ENCODE assay signal across 14 cellular contexts in genomic region chr12:30939234-30939633, GRCh38. TPM values are rescaled to one million over a fixed set of nuclear protein-coding genes. Genes with fewer than 3 reads are reported as not detected.
"Had no signal": no experiment of that assay in that cellular context is flagged by ENCODE, and none has a peak within 500 bp of the region (broad histone marks: within the 10 kb centered on the region; RNA-seq: fewer than 3 reads in every experiment).

No MANE protein-coding gene starts in this region.

- H3K27me3 ChIP-seq: body of pancreas, right lobe of liver, tibial artery, vagina had no signal

- H3K4me3 ChIP-seq: body of pancreas, lung, mucosa of descending colon, prostate gland, right lobe of liver, tibial artery, vagina had no signal

- H3K36me3 Mint-ChIP-seq: naive thymus-derived CD8-positive, alpha-beta T cell; stimulated activated memory B cell treated with anti-CD40 and anti-IgM and Interleukin-4, amounts not matched to agents 10 μg/mL and 1 μg/mL and 100 μg/mL, for 72 hours had no signal

- DNase-seq: activated B cell treated with CpG ODN at 0.5 μM for 24 hours; activated CD4-positive, alpha-beta T cell treated with anti-CD3 and anti-CD28 coated beads, Interleukin-2, amount 10 ng/mL, durations not matched to agents 24 days and 14 days; activated naive CD4-positive, alpha-beta T cell treated with anti-CD3 and anti-CD28 coated beads for 36 hours; body of pancreas; dermis blood vessel endothelial cell; hippocampal formation; mucosa of descending colon; naive thymus-derived CD8-positive, alpha-beta T cell; right lobe of liver had no signal

- H3K4me1 Mint-ChIP-seq: activated B cell treated with CpG ODN at 0.5 μM for 24 hours; activated CD4-positive, alpha-beta T cell treated with anti-CD3 and anti-CD28 coated beads, Interleukin-2, amount 10 ng/mL, durations not matched to agents 24 days and 14 days; naive thymus-derived CD8-positive, alpha-beta T cell; stimulated activated memory B cell treated with anti-CD40 and anti-IgM and Interleukin-4, amounts not matched to agents 10 μg/mL and 1 μg/mL and 100 μg/mL, for 72 hours had no signal

- ATAC-seq: body of pancreas; mucosa of descending colon; naive thymus-derived CD8-positive, alpha-beta T cell; right lobe of liver; stimulated activated memory B cell treated with anti-CD40 and anti-IgM and Interleukin-4, amounts not matched to agents 10 μg/mL and 1 μg/mL and 100 μg/mL, for 72 hours had no signal

- H3K4me1 ChIP-seq: body of pancreas, prostate gland, right lobe of liver, tibial artery, vagina had no signal

- H3K9me3 ChIP-seq: body of pancreas, mucosa of descending colon, prostate gland, right lobe of liver, tibial artery, vagina had no signal

- H3K9me3 Mint-ChIP-seq: activated B cell treated with CpG ODN at 0.5 μM for 24 hours; activated CD4-positive, alpha-beta T cell treated with anti-CD3 and anti-CD28 coated beads, Interleukin-2, amount 10 ng/mL, durations not matched to agents 24 days and 14 days; activated naive CD4-positive, alpha-beta T cell treated with anti-CD3 and anti-CD28 coated beads for 36 hours; naive thymus-derived CD8-positive, alpha-beta T cell had no signal

- H3K36me3 ChIP-seq: prostate gland, right lobe of liver, tibial artery, vagina had no signal

- H3K4me3 Mint-ChIP-seq: activated B cell treated with CpG ODN at 0.5 μM for 24 hours; activated CD4-positive, alpha-beta T cell treated with anti-CD3 and anti-CD28 coated beads, Interleukin-2, amount 10 ng/mL, durations not matched to agents 24 days and 14 days; activated naive CD4-positive, alpha-beta T cell treated with anti-CD3 and anti-CD28 coated beads for 36 hours; naive thymus-derived CD8-positive, alpha-beta T cell; stimulated activated memory B cell treated with anti-CD40 and anti-IgM and Interleukin-4, amounts not matched to agents 10 μg/mL and 1 μg/mL and 100 μg/mL, for 72 hours had no signal

- H3K27ac ChIP-seq: body of pancreas, prostate gland, right lobe of liver, tibial artery, vagina had no signal

RNA-seq across cellular contexts. Expression of gene TSPAN11, which starts 12.7 kb away (rescaled TPM):
- total RNA-seq: activated B cell treated with CpG ODN at 0.5 μM for 24 hours; activated CD4-positive, alpha-beta T cell treated with anti-CD3 and anti-CD28 coated beads, Interleukin-2, amount 10 ng/mL, durations not matched to agents 24 days and 14 days; activated naive CD4-positive, alpha-beta T cell treated with anti-CD3 and anti-CD28 coated beads for 36 hours; naive thymus-derived CD8-positive, alpha-beta T cell had no signal
